ENCODE assay signal across 18 cellular contexts in the genomic region with DNA sequence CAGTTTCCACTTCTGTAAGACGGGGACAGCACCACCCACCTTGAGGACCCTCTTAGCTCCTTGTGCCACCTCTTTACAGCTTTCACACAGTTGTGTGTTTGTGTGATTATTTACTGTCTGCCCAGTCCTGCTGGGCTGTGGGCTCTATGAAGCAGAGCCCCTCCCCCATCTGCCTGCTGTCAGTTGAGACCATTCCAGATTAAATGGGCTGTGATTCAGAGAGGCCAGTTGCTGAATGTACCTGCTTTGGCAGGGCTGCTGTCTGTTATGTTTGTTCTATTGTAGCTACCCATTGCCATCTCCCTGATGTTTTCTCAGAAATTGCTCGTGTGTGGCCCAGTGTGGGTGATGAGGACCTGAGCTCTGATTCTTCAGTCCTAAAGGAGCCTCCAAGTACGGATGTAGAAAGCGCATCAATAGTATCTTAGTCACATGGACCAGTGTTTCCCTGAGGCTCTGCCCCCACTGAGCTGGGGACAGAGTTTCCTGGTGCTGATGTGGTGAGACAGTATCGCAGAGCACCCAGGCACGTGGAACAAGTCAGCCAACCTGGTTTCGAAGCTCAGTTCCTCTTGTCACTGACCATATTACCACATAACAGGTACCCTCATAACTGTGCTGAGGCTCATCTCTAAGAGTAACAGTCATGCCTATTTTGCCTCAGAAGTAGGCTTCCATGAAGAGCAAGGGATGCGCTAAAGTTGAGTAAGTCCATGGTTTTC. TPM values are rescaled to one million over a fixed set of nuclear protein-coding genes. Genes with fewer than 3 reads are reported as not detected.
A peak's percentile ranks its signal among the peaks of the same experiment; 100 is the strongest.
DNase-seq lines count a peak whose midpoint lies in the region; ATAC-seq and TF ChIP-seq lines count a peak whose summit lies in the region.
"Had no signal": no experiment of that assay in that cellular context is flagged by ENCODE, and none has a peak within 500 bp of the region (broad histone marks: within the 10 kb centered on the region; RNA-seq: fewer than 3 reads in every experiment).

No MANE protein-coding gene starts in this region.

- H3K36me3 Mint-ChIP-seq in neural crest cell (ENCODE audit: low read depth) (no peaks in the 10 kb centered on the region), nephron progenitor cell (ENCODE audit: low read depth) (no peaks in the 10 kb centered on the region)

- ATAC-seq in GM19468 (IDR thresholded peaks at IDR 0.05; ENCODE audit: extremely low read depth, unreplicated experiment) (peak; percentile 19), HG03280 (IDR thresholded peaks at IDR 0.05; ENCODE audit: unreplicated experiment) (no peak), HG02763 (IDR thresholded peaks at IDR 0.05; ENCODE audit: unreplicated experiment) (no peak)
- ATAC-seq: naive thymus-derived CD8-positive, alpha-beta T cell; T-helper 17 cell had no signal

- no peaks in the 10 kb centered on the region for H3K9me3 ChIP-seq in WERI-Rb-1 (ENCODE audit: severe bottlenecking)
- H3K9me3 ChIP-seq: breast epithelium, tibial artery had no signal

- peaks cover 52% of the 10 kb centered on the region for H3K4me1 Mint-ChIP-seq in neural crest cell
- H3K4me1 Mint-ChIP-seq in nephron progenitor cell: peaks cover 56% of the 10 kb centered on the region

- TF ChIP-seq CTCF in WERI-Rb-1 (IDR thresholded peaks at IDR 0.05; ENCODE audit: low read depth, low read length) (no peak), neural crest cell (conservative IDR thresholded peaks at IDR 0.05) (no peak), nephron progenitor cell (IDR thresholded peaks at IDR 0.05) (no peak)

- H3K4me3 ChIP-seq in WERI-Rb-1 (ENCODE audit: low read depth, low read length): no peak overlapping the region
- H3K4me3 ChIP-seq: tibial artery had no signal

- DNase-seq in Daoy (ENCODE audit: low read depth): peak; percentile 19
- DNase-seq in WERI-Rb-1: peak; percentile 81
- DNase-seq in neural crest cell (ENCODE audit: low read depth, low spot score): no peak
- no peak for DNase-seq in nephron progenitor cell
- no peak for DNase-seq in amygdala (lab: John Stamatoyannopoulos, UW)
- DNase-seq: activated naive CD4-positive, alpha-beta T cell treated with anti-CD3 and anti-CD28 coated beads for 36 hours; endodermal cell; H9; naive thymus-derived CD8-positive, alpha-beta T cell; NCI-H2029; NCI-H526; stimulated activated CD4-positive, alpha-beta T cell treated with anti-CD3 and anti-CD28 coated beads, Interleukin-2, amount 100 ng/mL, for 24 hours; T-helper 17 cell had no signal

- H3K36me3 ChIP-seq in WERI-Rb-1: peaks cover 4% of the 10 kb centered on the region; the same call in 1 of the 2 replicates
- H3K36me3 ChIP-seq: breast epithelium had no signal

- H3K9me3 Mint-ChIP-seq in neural crest cell (no peaks in the 10 kb centered on the region), nephron progenitor cell (no peaks in the 10 kb centered on the region)
- H3K9me3 Mint-ChIP-seq: activated naive CD4-positive, alpha-beta T cell treated with anti-CD3 and anti-CD28 coated beads for 36 hours; endodermal cell; H9; naive thymus-derived CD8-positive, alpha-beta T cell had no signal

- H3K4me3 Mint-ChIP-seq in neural crest cell (peak overlapping the region; percentile 7), nephron progenitor cell (no peak overlapping the region)
- H3K4me3 Mint-ChIP-seq: activated naive CD4-positive, alpha-beta T cell treated with anti-CD3 and anti-CD28 coated beads for 36 hours; endodermal cell; H9; naive thymus-derived CD8-positive, alpha-beta T cell; T-helper 17 cell had no signal

- H3K27ac Mint-ChIP-seq in neural crest cell (ENCODE audit: unreplicated experiment) (peak overlapping the region; percentile 15), nephron progenitor cell (no peak overlapping the region)
- H3K27ac Mint-ChIP-seq: activated naive CD4-positive, alpha-beta T cell treated with anti-CD3 and anti-CD28 coated beads for 36 hours; endodermal cell; T-helper 17 cell had no signal

- H3K27me3 Mint-ChIP-seq in neural crest cell (ENCODE audit: low read depth) (no peaks in the 10 kb centered on the region), nephron progenitor cell (ENCODE audit: low read depth, poor library complexity) (peaks cover 3% of the 10 kb centered on the region)

- no peaks in the 10 kb centered on the region for H3K27me3 ChIP-seq in WERI-Rb-1 (ENCODE audit: insufficient read depth, low read depth, severe bottlenecking)
- H3K27me3 ChIP-seq: breast epithelium, tibial artery had no signal

- H3K27ac ChIP-seq in WERI-Rb-1: peak overlapping the region; percentile 15
- H3K27ac ChIP-seq: tibial artery had no signal

RNA-seq across cellular contexts. Expression of a gene that starts 3.7 kb away (rescaled TPM):
- total RNA-seq in Daoy (2014; rRNA removed; shearing (Covaris generic)): 12.4 and 18.6 TPM in 2 replicates
- total RNA-seq in neural crest cell: 17.9 and 19.2 TPM in 2 replicates
- total RNA-seq: activated naive CD4-positive, alpha-beta T cell treated with anti-CD3 and anti-CD28 coated beads for 36 hours; naive thymus-derived CD8-positive, alpha-beta T cell had no signal

Comparison
In these comparisons a context has a peak if more than half of its experiments do, and no peak if none do; other contexts are left out.
1. DNase-seq: peak in Daoy (single experiment) and WERI-Rb-1 (single experiment); none in neural crest cell (single experiment), nephron progenitor cell (single experiment) and amygdala (0 of 56).